ENCODE assay signal across 10 cellular contexts in the genomic region with DNA sequence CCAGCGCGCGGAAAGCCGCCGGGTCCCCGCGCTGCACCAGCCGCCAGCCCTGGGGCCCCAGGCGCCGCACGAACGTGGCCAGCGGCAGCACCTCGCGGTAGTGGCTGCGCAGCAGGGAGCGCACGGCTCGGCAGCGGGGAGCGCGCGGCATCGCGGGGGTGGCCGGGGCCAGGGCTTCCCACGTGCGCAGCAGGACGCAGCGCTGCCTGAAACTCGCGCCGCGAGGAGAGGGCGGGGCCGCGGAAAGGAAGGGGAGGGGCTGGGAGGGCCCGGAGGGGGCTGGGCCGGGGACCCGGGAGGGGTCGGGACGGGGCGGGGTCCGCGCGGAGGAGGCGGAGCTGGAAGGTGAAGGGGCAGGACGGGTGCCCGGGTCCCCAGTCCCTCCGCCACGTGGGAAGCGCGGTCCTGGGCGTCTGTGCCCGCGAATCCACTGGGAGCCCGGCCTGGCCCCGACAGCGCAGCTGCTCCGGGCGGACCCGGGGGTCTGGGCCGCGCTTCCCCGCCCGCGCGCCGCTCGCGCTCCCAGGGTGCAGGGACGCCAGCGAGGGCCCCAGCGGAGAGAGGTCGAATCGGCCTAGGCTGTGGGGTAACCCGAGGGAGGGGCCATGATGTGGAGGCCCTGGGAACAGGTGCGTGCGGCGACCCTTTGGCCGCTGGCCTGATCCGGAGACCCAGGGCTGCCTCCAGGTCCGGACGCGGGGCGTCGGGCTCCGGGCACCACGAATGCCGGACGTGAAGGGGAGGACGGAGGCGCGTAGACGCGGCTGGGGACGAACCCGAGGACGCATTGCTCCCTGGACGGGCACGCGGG. TPM values are rescaled to one million over a fixed set of nuclear protein-coding genes. Genes with fewer than 3 reads are reported as not detected.
DNase-seq lines count a peak whose midpoint lies in the region; ATAC-seq and TF ChIP-seq lines count a peak whose summit lies in the region.
"Had no signal": no experiment of that assay in that cellular context is flagged by ENCODE, and none has a peak within 500 bp of the region (broad histone marks: within the 10 kb centered on the region; RNA-seq: fewer than 3 reads in every experiment).

A gene (minus strand): TSS at position 230 of the 811 bp plus-strand sequence. CDS start 79 bp downstream, at position 151.

- peak; percentile 82 for ATAC-seq in WTC11
- ATAC-seq in HG03469 (IDR thresholded peaks at IDR 0.05; ENCODE audit: unreplicated experiment): no peak

- no peak within 1 kb of the TSS for H2AFZ ChIP-seq in mammary epithelial cell (ENCODE audit: low read depth, low read length)

- H3K9me3 Mint-ChIP-seq in MCF 10A (ENCODE audit: unreplicated experiment) (no peaks in the 10 kb centered on the region), WTC11 (no peaks in the 10 kb centered on the region)

- 3% methylated on average over 102 of the region's 102 CpGs for WGBS in ectodermal cell, 2 experiments
- WGBS in mammary epithelial cell (ENCODE audit: low coverage, missing lambda C conversion rate): 7% methylated on average over 12 of the region's 102 CpGs

- H3K27ac Mint-ChIP-seq in MCF 10A (ENCODE audit: low read depth, unreplicated experiment) (no peak within 1 kb of the TSS), WTC11 (no peak within 1 kb of the TSS)

- H3K4me1 ChIP-seq in breast epithelium (peaks cover 0 to 5% of the 10 kb centered on the region in 2 donors), ectodermal cell (ENCODE audit: control insufficient read depth, insufficient read depth, low read length) (no peaks in the 10 kb centered on the region), mammary epithelial cell (ENCODE audit: insufficient read depth, low read length) (no peaks in the 10 kb centered on the region)

- H3K36me3 Mint-ChIP-seq in MCF 10A (ENCODE audit: insufficient read depth, unreplicated experiment): peaks cover 5% of the 10 kb centered on the region
- no peaks in the 10 kb centered on the region; the same call in 1 of the 2 replicates for H3K36me3 Mint-ChIP-seq in WTC11

- no peak for TF ChIP-seq POLR2A in breast epithelium (IDR thresholded peaks at IDR 0.05)

- H3K9ac ChIP-seq in mammary epithelial cell (ENCODE audit: insufficient read depth, low read length): no peak within 1 kb of the TSS

- POLR2A ChIA-PET in MCF 10A (lab: Yijun Ruan, JAX): no interaction called here
- POLR2A ChIA-PET in WTC11 (lab: Charles Lee): interaction anchor here (1.5 kb wide), 1 partner anchor 43 kb away, joined by 3 read pairs; no protein-coding TSS in a partner anchor

- peaks cover 11 to 42% of the 10 kb centered on the region in 2 donors for H3K27me3 ChIP-seq in breast epithelium
- peaks cover 40% of the 10 kb centered on the region for H3K27me3 ChIP-seq in ectodermal cell (ENCODE audit: control insufficient read depth, insufficient read depth, low read length, poor library complexity, severe bottlenecking)
- peaks cover 10% of the 10 kb centered on the region for H3K27me3 ChIP-seq in mammary epithelial cell (ENCODE audit: insufficient read depth, low read length)

- H3K9me3 ChIP-seq in breast epithelium (no peaks in the 10 kb centered on the region), ectodermal cell (ENCODE audit: control insufficient read depth, low read length) (no peaks in the 10 kb centered on the region), mammary epithelial cell (replicated peaks; ENCODE audit: insufficient read depth, low read length) (peaks cover 3% of the 10 kb centered on the region)

- CTCF ChIA-PET in MCF 10A (lab: Yijun Ruan, JAX): no interaction called here
- CTCF ChIA-PET in WTC11 (lab: Charles Lee): interaction anchor here (0.6 to 2.2 kb wide), 7 partner anchors 18 to 314 kb away, joined by 3 to 9 read pairs (median 3); no protein-coding TSS in a partner anchor
- CTCF ChIA-PET in mammary epithelial cell (lab: Charles Lee; ENCODE audit: low non-redundant PET): no interaction called here

- TF ChIP-seq CTCF in breast epithelium (IDR thresholded peaks at IDR 0.05) (no peak), MCF 10A (IDR thresholded peaks at IDR 0.05; ENCODE audit: unreplicated experiment) (no peak), WTC11 (IDR thresholded peaks at IDR 0.05) (no peak), mammary epithelial cell (conservative IDR thresholded peaks at IDR 0.05 in 1 of 2, IDR thresholded peaks at IDR 0.05 in 1 of 2; ENCODE audit: extremely low read depth in 1 of 2, insufficient read depth in 1 of 2, low read depth in 1 of 2, low read length in 2 of 2) (no peak)

- no peaks in the 10 kb centered on the region for H4K20me1 ChIP-seq in mammary epithelial cell (ENCODE audit: insufficient read depth, low read length)

- H3K36me3 ChIP-seq in breast epithelium (no peaks in the 10 kb centered on the region), ectodermal cell (ENCODE audit: control insufficient read depth, insufficient read depth, low read length) (no peaks in the 10 kb centered on the region), mammary epithelial cell (ENCODE audit: insufficient read depth, low read length) (no peaks in the 10 kb centered on the region)

- BruUV-seq in MCF 10A (replicated peaks; lab: Mats Ljungman, UMichigan): no TSS peak
- BruUV-seq in mammary epithelial cell (replicated peaks; lab: Mats Ljungman, UMichigan): no TSS peak

- H3K4me1 Mint-ChIP-seq in MCF 10A (ENCODE audit: insufficient read depth, unreplicated experiment): no peaks in the 10 kb centered on the region
- H3K4me1 Mint-ChIP-seq in WTC11: peaks cover 13% of the 10 kb centered on the region

- in situ Hi-C loops in mammary epithelial cell (cut with MboI; ENCODE audit: low sequenced_read_pairs in 2 of 2): no loop called here

- dilution Hi-C loops in mammary epithelial cell (cut with HindIII; ENCODE audit: low sequenced_read_pairs): no loop called here

- H3K4me3 ChIP-seq in breast epithelium: peak within 1 kb of the TSS in 2 of 3 donors; percentile 35 to 51
- peak within 1 kb of the TSS; percentile 49 for H3K4me3 ChIP-seq in ectodermal cell (ENCODE audit: insufficient read depth, low read depth, low read length)
- no peak within 1 kb of the TSS for H3K4me3 ChIP-seq in mammary epithelial cell (replicated peaks in 1 of 3; ENCODE audit: insufficient read depth in 1 of 3, low read depth in 2 of 3, low read length in 3 of 3)

- no peak within 1 kb of the TSS for H3K27ac ChIP-seq in breast epithelium
- no peak within 1 kb of the TSS for H3K27ac ChIP-seq in ectodermal cell (ENCODE audit: insufficient read depth, low read depth, low read length, poor library complexity, severe bottlenecking)
- H3K27ac ChIP-seq in mammary epithelial cell (ENCODE audit: insufficient read depth, low read depth, low read length): no peak within 1 kb of the TSS

- H3K4me2 ChIP-seq in mammary epithelial cell (ENCODE audit: insufficient read depth, low read depth, low read length): no peak within 1 kb of the TSS

- intact Hi-C loops in breast epithelium (cut with DNase I; ENCODE audit: low total_unique reads) (no loop called here), MCF 10A (cut with micrococcal nuclease) (no loop called here), mammary epithelial cell (cut with micrococcal nuclease) (no loop called here)

- DNase-seq in breast epithelium (ENCODE audit: low spot score in 2 of 2) (no peak), MCF 10A (ENCODE audit: unreplicated experiment) (no peak), WTC11 (ENCODE audit: low spot score) (peak; percentile 88), NCI-H748 treated with DMSO at 0.1 percent for 48 hours (lab: John Stamatoyannopoulos, UW) (no peak), mammary epithelial cell (no peak)
- peak; percentile 62 to 84 for DNase-seq in stimulated activated CD4-positive, alpha-beta T cell treated with anti-CD3 and anti-CD28 coated beads, Interleukin-15, amount 100 ng/mL, for 48 hours (ENCODE audit: low read depth in 2 of 2)

- H3K79me2 ChIP-seq in mammary epithelial cell (ENCODE audit: insufficient read depth, low read length): no peaks in the 10 kb centered on the region

- no peaks in the 10 kb centered on the region for H3K27me3 Mint-ChIP-seq in MCF 10A (ENCODE audit: insufficient read depth, unreplicated experiment)
- peaks cover 10% of the 10 kb centered on the region for H3K27me3 Mint-ChIP-seq in WTC11 (ENCODE audit: low read depth)

- H3K4me3 Mint-ChIP-seq in MCF 10A (ENCODE audit: unreplicated experiment): no peak within 1 kb of the TSS
- H3K4me3 Mint-ChIP-seq in WTC11: peak within 1 kb of the TSS; percentile 68

TF ChIP-seq in WTC11, 78 proteins besides CTCF, POLR2A, EP300 and RAD21 (continues in another document):
- TF ChIP-seq KAT7 (CRISPR knock-in tag; IDR thresholded peaks at IDR 0.05; ENCODE audit: borderline replicate concordance) (no peak), NR2C2 (CRISPR knock-in tag; IDR thresholded peaks at IDR 0.05) (no peak), NR1H2 (CRISPR knock-in tag; IDR thresholded peaks at IDR 0.05) (no peak), JAZF1 (CRISPR knock-in tag; IDR thresholded peaks at IDR 0.05) (no peak), FOXJ3 (CRISPR knock-in tag; IDR thresholded peaks at IDR 0.05; ENCODE audit: borderline replicate concordance) (no peak), HMGA2 (CRISPR knock-in tag; IDR thresholded peaks at IDR 0.05) (no peak), NFATC4 (CRISPR knock-in tag; IDR thresholded peaks at IDR 0.05) (no peak), MYBL2 (CRISPR knock-in tag; IDR thresholded peaks at IDR 0.05) (no peak)
- TF ChIP-seq, protein P1, sequence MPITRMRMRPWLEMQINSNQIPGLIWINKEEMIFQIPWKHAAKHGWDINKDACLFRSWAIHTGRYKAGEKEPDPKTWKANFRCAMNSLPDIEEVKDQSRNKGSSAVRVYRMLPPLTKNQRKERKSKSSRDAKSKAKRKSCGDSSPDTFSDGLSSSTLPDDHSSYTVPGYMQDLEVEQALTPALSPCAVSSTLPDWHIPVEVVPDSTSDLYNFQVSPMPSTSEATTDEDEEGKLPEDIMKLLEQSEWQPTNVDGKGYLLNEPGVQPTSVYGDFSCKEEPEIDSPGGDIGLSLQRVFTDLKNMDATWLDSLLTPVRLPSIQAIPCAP (CRISPR knock-in tag; IDR thresholded peaks at IDR 0.05): no peak; the same call in 1 of the 2 replicates
- TF ChIP-seq, protein P2, sequence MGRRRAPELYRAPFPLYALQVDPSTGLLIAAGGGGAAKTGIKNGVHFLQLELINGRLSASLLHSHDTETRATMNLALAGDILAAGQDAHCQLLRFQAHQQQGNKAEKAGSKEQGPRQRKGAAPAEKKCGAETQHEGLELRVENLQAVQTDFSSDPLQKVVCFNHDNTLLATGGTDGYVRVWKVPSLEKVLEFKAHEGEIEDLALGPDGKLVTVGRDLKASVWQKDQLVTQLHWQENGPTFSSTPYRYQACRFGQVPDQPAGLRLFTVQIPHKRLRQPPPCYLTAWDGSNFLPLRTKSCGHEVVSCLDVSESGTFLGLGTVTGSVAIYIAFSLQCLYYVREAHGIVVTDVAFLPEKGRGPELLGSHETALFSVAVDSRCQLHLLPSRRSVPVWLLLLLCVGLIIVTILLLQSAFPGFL (CRISPR knock-in tag; IDR thresholded peaks at IDR 0.05; ENCODE audit: borderline replicate concordance): no peak

RNA-seq across cellular contexts. Expression of the gene that starts here (rescaled TPM):
- total RNA-seq in breast epithelium (under 1 TPM in 1 of 3 donors, not detected in 2; under 0.01 TPM), MCF 10A (2022) (0.16 TPM in 1 of 2 replicates, not detected in the other), WTC11 (2021) (40.4 to 42.9 TPM (median 40.5 TPM) in 3 replicates), mammary epithelial cell (not detected)
- 5.5 TPM for polyA plus RNA-seq in ectodermal cell (2013, experiment 1 of 4)
- polyA plus RNA-seq in ectodermal cell (2013, experiment 2 of 4): 3.6 TPM
- 4.8 TPM for polyA plus RNA-seq in ectodermal cell (2013, experiment 3 of 4)
- polyA plus RNA-seq in ectodermal cell (2013, experiment 4 of 4): 5.4 TPM
- polyA plus RNA-seq in mammary epithelial cell: not detected
- not detected for polyA minus RNA-seq in mammary epithelial cell
- total RNA-seq: bronchial epithelial cell had no signal
- polyA plus RNA-seq: BJ had no signal

Comparison
In these comparisons a context has a peak if more than half of its experiments do, and no peak if none do; other contexts are left out.
1. RNA of the gene that starts here (total RNA-seq): 40.4 to 42.9 TPM in WTC11; 0.16 TPM in MCF 10A, under 0.01 TPM in breast epithelium and not detected in mammary epithelial cell; every median in the first group is over 10 times any median in the second.
2. H3K4me3 ChIP-seq: peak in breast epithelium (2 of 3) and ectodermal cell (single experiment); none in mammary epithelial cell (0 of 3).
3. DNase-seq: peak in WTC11 (single experiment) and stimulated activated CD4-positive, alpha-beta T cell treated with anti-CD3 and anti-CD28 coated beads, Interleukin-15, amount 100 ng/mL, for 48 hours (2 of 2); none in breast epithelium (0 of 2), MCF 10A (single experiment), NCI-H748 treated with DMSO at 0.1 percent for 48 hours (single experiment) and mammary epithelial cell (single experiment).